ENCODE assay signal across 1 cellular context in the genomic region with DNA sequence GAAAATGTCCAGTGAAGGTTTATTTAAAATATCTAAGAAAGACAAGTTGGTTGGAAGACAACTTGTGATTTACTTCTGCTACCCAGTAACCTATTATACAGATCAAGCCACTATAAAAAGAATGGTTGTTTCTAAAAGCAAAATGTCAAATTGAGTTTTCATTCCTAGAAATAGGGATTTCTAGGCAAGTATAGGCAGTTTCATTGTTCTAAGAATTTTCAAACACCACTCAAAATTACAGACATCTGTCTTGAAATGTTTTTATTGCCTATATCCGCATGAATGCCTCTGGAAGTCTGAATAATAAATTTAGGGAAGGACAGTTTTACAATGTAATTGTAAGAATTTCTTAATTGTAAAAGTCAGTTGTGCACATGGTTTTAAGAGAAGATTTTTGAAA.
TF ChIP-seq lines count a peak whose summit lies in the region.

No MANE protein-coding gene starts in this region.

TF ChIP-seq in HEK293T, 16 proteins besides CTCF, POLR2A, EP300 and RAD21:
- TF ChIP-seq SP1 (IDR thresholded peaks at IDR 0.05) (no peak), ZNF384 (IDR thresholded peaks at IDR 0.05) (no peak)
- TF ChIP-seq, protein P1, sequence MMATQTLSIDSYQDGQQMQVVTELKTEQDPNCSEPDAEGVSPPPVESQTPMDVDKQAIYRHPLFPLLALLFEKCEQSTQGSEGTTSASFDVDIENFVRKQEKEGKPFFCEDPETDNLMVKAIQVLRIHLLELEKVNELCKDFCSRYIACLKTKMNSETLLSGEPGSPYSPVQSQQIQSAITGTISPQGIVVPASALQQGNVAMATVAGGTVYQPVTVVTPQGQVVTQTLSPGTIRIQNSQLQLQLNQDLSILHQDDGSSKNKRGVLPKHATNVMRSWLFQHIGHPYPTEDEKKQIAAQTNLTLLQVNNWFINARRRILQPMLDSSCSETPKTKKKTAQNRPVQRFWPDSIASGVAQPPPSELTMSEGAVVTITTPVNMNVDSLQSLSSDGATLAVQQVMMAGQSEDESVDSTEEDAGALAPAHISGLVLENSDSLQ (IDR thresholded peaks at IDR 0.05), result 0 out of 2 replicates have a peak, but pooled peaks have one; percentile 2
